In genomic region chr1:25895365-25895990, GRCh38 we compare ENCODE assay signal across 1 cellular context.
TF ChIP-seq lines count a peak whose summit lies in the region.

No MANE protein-coding gene starts in this region.

TF ChIP-seq in HepG2, 621 proteins besides CTCF, POLR2A, EP300 and RAD21 (continued from another document and continues in another):
- TF ChIP-seq MLXIP (CRISPR knock-in tag; IDR thresholded peaks at IDR 0.05; ENCODE audit: borderline replicate concordance), result no peak
- no peak for TF ChIP-seq FOXJ3 (CRISPR knock-in tag; IDR thresholded peaks at IDR 0.05; ENCODE audit: borderline replicate concordance)
- no peak for TF ChIP-seq ZC3H13 (CRISPR knock-in tag; IDR thresholded peaks at IDR 0.05)
- TF ChIP-seq HMG20A (CRISPR knock-in tag; IDR thresholded peaks at IDR 0.05; ENCODE audit: borderline replicate concordance), result no peak; the same call in 1 of the 2 replicates
- no peak for TF ChIP-seq ZNF335 (CRISPR knock-in tag; IDR thresholded peaks at IDR 0.05)
- no peak for TF ChIP-seq ZSCAN29 (CRISPR knock-in tag; conservative IDR thresholded peaks at IDR 0.05)
- no peak for TF ChIP-seq ZNF615 (CRISPR knock-in tag; IDR thresholded peaks at IDR 0.05; ENCODE audit: borderline replicate concordance)
- TF ChIP-seq ZNF496 (CRISPR knock-in tag; IDR thresholded peaks at IDR 0.05; ENCODE audit: insufficient replicate concordance), result no peak
- no peak for TF ChIP-seq JUNB (CRISPR knock-in tag; IDR thresholded peaks at IDR 0.05; ENCODE audit: borderline replicate concordance)
- TF ChIP-seq ZNF646 (CRISPR knock-in tag; IDR thresholded peaks at IDR 0.05), result no peak
- TF ChIP-seq PREB (CRISPR knock-in tag; IDR thresholded peaks at IDR 0.05), result no peak
- TF ChIP-seq ZNF761 (CRISPR knock-in tag; conservative IDR thresholded peaks at IDR 0.05), result no peak
- no peak for TF ChIP-seq IKZF1 (IDR thresholded peaks at IDR 0.05)
- no peak for TF ChIP-seq ZBTB40 (IDR thresholded peaks at IDR 0.05)
- TF ChIP-seq ZBTB40 (CRISPR knock-in tag; IDR thresholded peaks at IDR 0.05), result no peak
- no peak for TF ChIP-seq AFF4 (CRISPR knock-in tag; IDR thresholded peaks at IDR 0.05)
- no peak for TF ChIP-seq HINFP (CRISPR knock-in tag; IDR thresholded peaks at IDR 0.05; ENCODE audit: low read depth)
- TF ChIP-seq NFKBIZ (CRISPR knock-in tag; IDR thresholded peaks at IDR 0.05), result no peak
- no peak for TF ChIP-seq ATF4 (CRISPR knock-in tag; IDR thresholded peaks at IDR 0.05)
- no peak for TF ChIP-seq AGO1 (IDR thresholded peaks at IDR 0.05; ENCODE audit: low read depth, low read length, poor library complexity, severe bottlenecking)
- no peak for TF ChIP-seq ZNF782 (CRISPR knock-in tag; IDR thresholded peaks at IDR 0.05; ENCODE audit: borderline replicate concordance)
- no peak for TF ChIP-seq HNRNPH1 (optimal IDR thresholded peaks at IDR 0.05; ENCODE audit: low read depth, low read length)
- TF ChIP-seq ZNF24 (IDR thresholded peaks at IDR 0.05), result no peak
- no peak for TF ChIP-seq ESRRA (CRISPR knock-in tag; IDR thresholded peaks at IDR 0.05; ENCODE audit: low read depth)
- TF ChIP-seq GATAD1 (CRISPR knock-in tag; IDR thresholded peaks at IDR 0.05), result no peak
